In genomic region chr5:135030691-135031145, GRCh38 we compare ENCODE assay signal across 11 cellular contexts. TPM values are rescaled to one million over a fixed set of nuclear protein-coding genes. Genes with fewer than 3 reads are reported as not detected.
DNase-seq lines count a peak whose midpoint lies in the region; ATAC-seq and TF ChIP-seq lines count a peak whose summit lies in the region.
"Had no signal": no experiment of that assay in that cellular context is flagged by ENCODE, and none has a peak within 500 bp of the region (broad histone marks: within the 10 kb centered on the region; RNA-seq: fewer than 3 reads in every experiment).

No MANE protein-coding gene starts in this region.

- H3K9me3 ChIP-seq in Karpas-422 (ENCODE audit: low read length) (no peaks in the 10 kb centered on the region), duodenal mucosa (ENCODE audit: control insufficient read depth in 1 of 2, low read length in 2 of 2) (no peaks in the 10 kb centered on the region), GM23248 (ENCODE audit: low read depth) (no peaks in the 10 kb centered on the region)
- H3K9me3 ChIP-seq in naive thymus-derived CD4-positive, alpha-beta T cell (ENCODE audit: control insufficient read depth in 2 of 3, low read length in 3 of 3): no peaks in the 10 kb centered on the region
- H3K9me3 ChIP-seq: thyroid gland had no signal

- H3K4me1 Mint-ChIP-seq in naive thymus-derived CD4-positive, alpha-beta T cell: peaks cover 32 to 60% (median 45%) of the 10 kb centered on the region in 7 donors

- TF ChIP-seq CTCF in AG09309 (IDR thresholded peaks at IDR 0.05; ENCODE audit: control insufficient read depth, insufficient read depth, low read depth, low read length, missing control alignments): no peak

- DNase-seq in AG09309 (ENCODE audit: low read depth) (no peak), Karpas-422 (no peak), GM23248 (no peak), anterior cingulate cortex (lab: John Stamatoyannopoulos, UW) (no peak), T-helper 9 cell (no peak)
- peak in 1 of 9 donors; percentile 8 for DNase-seq in naive thymus-derived CD4-positive, alpha-beta T cell
- DNase-seq: central memory CD4-positive, alpha-beta T cell; KBM-7 had no signal

- H3K79me2 ChIP-seq in Karpas-422 (ENCODE audit: low read length) (peaks cover 56% of the 10 kb centered on the region), GM23248 (ENCODE audit: insufficient read depth) (no peaks in the 10 kb centered on the region)

- H3F3A ChIP-seq in GM23248 (ENCODE audit: insufficient read depth): no peaks in the 10 kb centered on the region

- H3K36me3 ChIP-seq in Karpas-422 (ENCODE audit: insufficient read depth, low read length) (peaks cover 51% of the 10 kb centered on the region), duodenal mucosa (ENCODE audit: control insufficient read depth in 1 of 2, insufficient read depth in 2 of 2, low read length in 2 of 2) (peaks cover 0 to 6% of the 10 kb centered on the region in 2 donors), GM23248 (ENCODE audit: low read depth) (no peaks in the 10 kb centered on the region)
- H3K36me3 ChIP-seq in naive thymus-derived CD4-positive, alpha-beta T cell (ENCODE audit: control insufficient read depth in 2 of 3, insufficient read depth in 3 of 3, low read length in 3 of 3): no peaks in the 10 kb centered on the region
- H3K36me3 ChIP-seq: thyroid gland had no signal

- peaks cover 67 to 78% (median 74%) of the 10 kb centered on the region in 5 donors for H3K27me3 Mint-ChIP-seq in naive thymus-derived CD4-positive, alpha-beta T cell

- peak overlapping the region; percentile 76 for H3K4me2 ChIP-seq in Karpas-422 (ENCODE audit: low read depth, low read length, poor library complexity, severe bottlenecking)
- H3K4me2 ChIP-seq in GM23248 (ENCODE audit: unreplicated experiment): no peak overlapping the region

- H3K4me3 ChIP-seq in AG09309 (ENCODE audit: control insufficient read depth, low read depth, low read length) (peak overlapping the region; percentile 85), Karpas-422 (ENCODE audit: low read length) (peak overlapping the region; percentile 90; the same call in 1 of the 2 replicates), duodenal mucosa (ENCODE audit: low read depth in 1 of 2, low read length in 2 of 2) (peak overlapping the region; percentile 88 to 93), GM23248 (no peak overlapping the region)
- no peak overlapping the region for H3K4me3 ChIP-seq in naive thymus-derived CD4-positive, alpha-beta T cell (ENCODE audit: low read length)

- peak overlapping the region; percentile 6 to 86 (median 66) for H3K4me3 Mint-ChIP-seq in naive thymus-derived CD4-positive, alpha-beta T cell

- no peaks in the 10 kb centered on the region for H3K27me3 ChIP-seq in Karpas-422 (ENCODE audit: low read length)
- H3K27me3 ChIP-seq in duodenal mucosa (ENCODE audit: control insufficient read depth in 1 of 2, insufficient read depth in 2 of 2, low read length in 2 of 2): peaks cover 3 to 13% of the 10 kb centered on the region in 2 donors
- H3K27me3 ChIP-seq in naive thymus-derived CD4-positive, alpha-beta T cell (ENCODE audit: control insufficient read depth in 2 of 2, insufficient read depth in 2 of 2, low read length in 2 of 2): peaks cover 0 to 37% of the 10 kb centered on the region in 2 donors
- H3K27me3 ChIP-seq in GM23248 (replicated peaks; ENCODE audit: insufficient read depth): peaks cover 88% of the 10 kb centered on the region

- CTCF ChIA-PET in naive thymus-derived CD4-positive, alpha-beta T cell (lab: Charles Lee): no interaction called here

- peak overlapping the region; percentile 98; the same call in 1 of the 2 replicates for H3K9ac ChIP-seq in Karpas-422 (ENCODE audit: low read length)
- H3K9ac ChIP-seq in duodenal mucosa (ENCODE audit: low read depth in 1 of 2, low read length in 2 of 2): peak overlapping the region; percentile 55 to 90
- H3K9ac ChIP-seq in GM23248: no peak overlapping the region

- peak overlapping the region in 1 of 9 donors; percentile 42 for H3K27ac Mint-ChIP-seq in naive thymus-derived CD4-positive, alpha-beta T cell

- H3K27ac ChIP-seq in Karpas-422 (ENCODE audit: low read length) (peak overlapping the region; percentile 97), duodenal mucosa (ENCODE audit: low read depth, low read length) (peak overlapping the region; percentile 50), GM23248 (no peak overlapping the region)
- H3K27ac ChIP-seq in naive thymus-derived CD4-positive, alpha-beta T cell (ENCODE audit: low read depth, low read length): no peak overlapping the region
- H3K27ac ChIP-seq: thyroid gland had no signal

- no peak for ATAC-seq in naive thymus-derived CD4-positive, alpha-beta T cell
- no peak for ATAC-seq in GM19035 (IDR thresholded peaks at IDR 0.05; ENCODE audit: unreplicated experiment)

- intact Hi-C loops in naive thymus-derived CD4-positive, alpha-beta T cell (cut with micrococcal nuclease): loop anchor here (10.0 kb wide), 2 partner anchors 66 to 294 kb away; partner anchors contain the start of gene CATSPER3 (in 1 of the 2)

- H3K9me2 ChIP-seq in Karpas-422 (replicated peaks; ENCODE audit: insufficient read depth, low read length) (no peaks in the 10 kb centered on the region), GM23248 (ENCODE audit: insufficient read depth) (no peaks in the 10 kb centered on the region)

- in situ Hi-C loops in GM23248 (cut with MboI): no loop called here

- no peak overlapping the region for H2AFZ ChIP-seq in Karpas-422 (ENCODE audit: low read length)
- H2AFZ ChIP-seq in GM23248: no peak overlapping the region

- H4K20me1 ChIP-seq in Karpas-422 (ENCODE audit: insufficient read depth, low read depth, low read length): peaks cover 46% of the 10 kb centered on the region
- no peaks in the 10 kb centered on the region for H4K20me1 ChIP-seq in GM23248 (ENCODE audit: insufficient read depth)

- H3K36me3 Mint-ChIP-seq in naive thymus-derived CD4-positive, alpha-beta T cell: peaks cover 0 to 5% (median 3%) of the 10 kb centered on the region in 5 donors

- POLR2A ChIA-PET in naive thymus-derived CD4-positive, alpha-beta T cell (lab: Charles Lee): no interaction called here

- WGBS in GM23248 (ENCODE audit: low coverage in 1 of 2, low lambda C conversion rate in 2 of 2, missing lambda C conversion rate in 2 of 2), 2 experiments: 5 to 9% methylated on average over 10 to 11 of the region's 11 CpGs

- H3K4me1 ChIP-seq in Karpas-422 (ENCODE audit: low read length): peaks cover 44% of the 10 kb centered on the region
- peaks cover 28 to 31% of the 10 kb centered on the region in 2 donors for H3K4me1 ChIP-seq in duodenal mucosa (ENCODE audit: control insufficient read depth in 1 of 2, insufficient read depth in 2 of 2, low read length in 2 of 2)
- peaks cover 0 to 14% of the 10 kb centered on the region in 2 donors for H3K4me1 ChIP-seq in naive thymus-derived CD4-positive, alpha-beta T cell (ENCODE audit: control insufficient read depth in 2 of 2, insufficient read depth in 2 of 2, low read length in 2 of 2)
- no peaks in the 10 kb centered on the region; the same call in 1 of the 2 replicates for H3K4me1 ChIP-seq in GM23248 (ENCODE audit: insufficient read depth)

- peaks cover 0 to 12% (median 4%) of the 10 kb centered on the region in 11 donors for H3K9me3 Mint-ChIP-seq in naive thymus-derived CD4-positive, alpha-beta T cell

RNA-seq across cellular contexts. Expression of gene PITX1, which starts 3.3 kb away (rescaled TPM):
- total RNA-seq in Karpas-422 (2014; rRNA removed; shearing (Covaris generic); ENCODE audit: low replicate concordance): 173 and 469 TPM in 2 replicates
- under 1 TPM in 1 of 5 experiments, not detected in 4; 0.17 TPM for total RNA-seq in naive thymus-derived CD4-positive, alpha-beta T cell
- not detected for polyA plus RNA-seq in naive thymus-derived CD4-positive, alpha-beta T cell
- not detected in 2 replicates for total RNA-seq in GM23248 (2014; rRNA removed; shearing (Covaris generic))
- not detected in 2 replicates for polyA plus RNA-seq in GM23248 (2016; fragmentation: Nextera tagmentation; extraction: Ambion mirVana)

Comparison
In these comparisons a context has a peak if more than half of its experiments do, and no peak if none do; other contexts are left out.
1. H3K4me3 ChIP-seq: peak in AG09309 (single experiment), Karpas-422 (single experiment) and duodenal mucosa (2 of 2); none in naive thymus-derived CD4-positive, alpha-beta T cell (single experiment) and GM23248 (single experiment).
2. H3K27ac ChIP-seq: peak in Karpas-422 (single experiment) and duodenal mucosa (single experiment); none in naive thymus-derived CD4-positive, alpha-beta T cell (single experiment) and GM23248 (single experiment).
3. RNA of gene PITX1, which starts 3.3 kb away (total RNA-seq): 173 to 469 TPM in Karpas-422; 0.17 TPM in naive thymus-derived CD4-positive, alpha-beta T cell and not detected in GM23248; every median in the first group is over 100 times any median in the second.